8 cellular contexts compared by ENCODE assay signal in genomic region chr15:36579792-36580431, GRCh38. TPM values are rescaled to one million over a fixed set of nuclear protein-coding genes. Genes with fewer than 3 reads are reported as not detected.
DNase-seq lines count a peak whose midpoint lies in the region; ATAC-seq and TF ChIP-seq lines count a peak whose summit lies in the region.

No MANE protein-coding gene starts in this region.

- DNase-seq in activated T-cell treated with anti-CD3 and anti-CD28 coated beads for 48 hours (ENCODE audit: low read depth) (peak; percentile 20), SJCRH30 (no peak), mucosa of descending colon (peak in 1 of 3 donors; percentile 62), tibial artery (peak in 1 of 2 donors; percentile 68), HuH-7 (ENCODE audit: low spot score) (no peak)
- no peak for DNase-seq in activated T-cell treated with anti-CD3 and anti-CD28 coated beads, Interleukin-2, amount 50 U/mL, for 48 hours

- H3K9ac ChIP-seq in duodenal mucosa (ENCODE audit: low read depth in 1 of 2, low read length in 2 of 2) = peak overlapping the region; percentile 65 to 89

- H3K4me1 ChIP-seq in SJCRH30 (no peaks in the 10 kb centered on the region), duodenal mucosa (ENCODE audit: control insufficient read depth in 1 of 2, insufficient read depth in 2 of 2, low read length in 2 of 2) (peaks cover 10 to 11% of the 10 kb centered on the region in 2 donors), mucosa of descending colon (ENCODE audit: low read depth) (no peaks in the 10 kb centered on the region), tibial artery (peaks cover 0 to 55% (median 24%) of the 10 kb centered on the region in 4 donors)

- peak overlapping the region; percentile 65 for H3K4me3 ChIP-seq in SJCRH30
- H3K4me3 ChIP-seq in duodenal mucosa (ENCODE audit: low read depth in 1 of 2, low read length in 2 of 2) = peak overlapping the region; percentile 87 to 97
- peak overlapping the region; percentile 40 for H3K4me3 ChIP-seq in mucosa of descending colon
- peak overlapping the region; percentile 70 to 76 for H3K4me3 ChIP-seq in tibial artery

- TF ChIP-seq CTCF in mucosa of descending colon (IDR thresholded peaks at IDR 0.05) = no peak
- TF ChIP-seq CTCF in tibial artery (IDR thresholded peaks at IDR 0.05) = no peak

- H3K27me3 ChIP-seq in SJCRH30 (no peaks in the 10 kb centered on the region), duodenal mucosa (ENCODE audit: control insufficient read depth in 1 of 2, insufficient read depth in 2 of 2, low read length in 2 of 2) (no peaks in the 10 kb centered on the region), tibial artery (no peaks in the 10 kb centered on the region)

- H3K9me3 ChIP-seq in SJCRH30 (replicated peaks) (no peaks in the 10 kb centered on the region), duodenal mucosa (ENCODE audit: control insufficient read depth in 1 of 2, low read length in 2 of 2) (no peaks in the 10 kb centered on the region), mucosa of descending colon (no peaks in the 10 kb centered on the region), tibial artery (no peaks in the 10 kb centered on the region)

- H3K36me3 ChIP-seq in SJCRH30 (no peaks in the 10 kb centered on the region), duodenal mucosa (ENCODE audit: control insufficient read depth in 1 of 2, insufficient read depth in 2 of 2, low read length in 2 of 2) (no peaks in the 10 kb centered on the region), mucosa of descending colon (ENCODE audit: low read depth) (no peaks in the 10 kb centered on the region), tibial artery (no peaks in the 10 kb centered on the region)

- ATAC-seq in HG03039 (IDR thresholded peaks at IDR 0.05; ENCODE audit: unreplicated experiment) (peak; percentile 27), mucosa of descending colon (peak; percentile 54)

- intact Hi-C loops in mucosa of descending colon (cut with DNase I, micrococcal nuclease) (no loop called here), tibial artery (cut with DNase I; ENCODE audit: low total_unique reads) (loop anchor here (5.0 kb wide), 1 partner anchor 218 kb away; no protein-coding TSS in a partner anchor)

- peak overlapping the region; percentile 70 for H3K27ac ChIP-seq in SJCRH30
- no peak overlapping the region for H3K27ac ChIP-seq in duodenal mucosa (ENCODE audit: low read depth, low read length)
- peak overlapping the region; percentile 84 to 89 for H3K27ac ChIP-seq in tibial artery

RNA-seq across cellular contexts. Expression of gene CDIN1, which starts 0.5 kb away (rescaled TPM):
- 6.1 and 8.1 TPM in 2 replicates for total RNA-seq in SJCRH30 (2014; rRNA removed; shearing (Covaris generic))
- total RNA-seq in mucosa of descending colon = 1 to 10 TPM; 6.5 to 9.7 (median 8.7) TPM

Comparison
In these comparisons a context has a peak if more than half of its experiments do, and no peak if none do; other contexts are left out.
1. H3K4me3 ChIP-seq: peak in every context shown above with its lines; median percentile 92 in duodenal mucosa; 73 in tibial artery; 65 in SJCRH30; 40 in mucosa of descending colon.